Comparison of ENCODE assay signal across 8 cellular contexts in genomic region chr15:43007551-43007950, GRCh38.
"Had no signal": no experiment of that assay in that cellular context is flagged by ENCODE, and none has a peak within 500 bp of the region (broad histone marks: within the 10 kb centered on the region; RNA-seq: fewer than 3 reads in every experiment).

No MANE protein-coding gene starts in this region.

- H3K4me3 ChIP-seq: GM23248, HAP-1 had no signal

- H2AFZ ChIP-seq: GM23248 had no signal

- FAIRE-seq: HepG2 had no signal

- H3K9me3 ChIP-seq: HAP-1 had no signal

- H3K4me1 ChIP-seq: HAP-1 had no signal

- DNase-seq: GM23248, GOT3, H7, HFFc6 had no signal

- H3K9ac ChIP-seq: GM23248 had no signal

- H3K4me3 Mint-ChIP-seq: HFFc6, IgD-negative memory B cell had no signal

- H3K4me1 Mint-ChIP-seq: IgD-negative memory B cell had no signal

- H3K27ac Mint-ChIP-seq: HFFc6, IgD-negative memory B cell had no signal

- H3K27ac ChIP-seq: GM23248 had no signal

- H3K27me3 Mint-ChIP-seq: IgD-negative memory B cell had no signal

- H3K9me3 Mint-ChIP-seq: HFFc6 had no signal

- ATAC-seq: HCT116, HepG2 had no signal
